ENCODE assay signal across 16 cellular contexts in genomic region chr17:38636054-38636453, GRCh38.
"Had no signal": no experiment of that assay in that cellular context is flagged by ENCODE, and none has a peak within 500 bp of the region (broad histone marks: within the 10 kb centered on the region; RNA-seq: fewer than 3 reads in every experiment).

No MANE protein-coding gene starts in this region.

- H3K9me3 Mint-ChIP-seq: activated CD4-positive, alpha-beta T cell treated with anti-CD3 and anti-CD28 coated beads, Interleukin-2, amount 10 ng/mL, durations not matched to agents 24 days and 14 days; activated naive CD4-positive, alpha-beta T cell treated with anti-CD3 and anti-CD28 coated beads, Interleukin-2, amount 10 ng/mL, durations not matched to agents 7 days and 5 days; central memory CD8-positive, alpha-beta T cell had no signal

- H3K27me3 ChIP-seq: uterus had no signal

- H3K27ac ChIP-seq: esophagus squamous epithelium, left ventricle myocardium inferior, uterus, WERI-Rb-1 had no signal

- H3K4me3 ChIP-seq: esophagus squamous epithelium, left ventricle myocardium inferior, uterus had no signal

- FAIRE-seq: keratinocyte had no signal

- H3K9me3 ChIP-seq: esophagus squamous epithelium, left ventricle myocardium inferior, uterus had no signal

- H3K27ac Mint-ChIP-seq: activated CD4-positive, alpha-beta T cell treated with anti-CD3 and anti-CD28 coated beads, Interleukin-2, amount 10 ng/mL, durations not matched to agents 24 days and 14 days; activated naive CD4-positive, alpha-beta T cell treated with anti-CD3 and anti-CD28 coated beads, Interleukin-2, amount 10 ng/mL, durations not matched to agents 7 days and 5 days; memory B cell; nephron progenitor cell had no signal

- DNase-seq: activated CD4-positive, alpha-beta T cell treated with anti-CD3 and anti-CD28 coated beads, Interleukin-2, amount 10 ng/mL, durations not matched to agents 24 days and 14 days; activated CD8-positive, alpha-beta memory T cell treated with anti-CD3 and anti-CD28 coated beads for 24 hours; activated naive CD4-positive, alpha-beta T cell treated with anti-CD3 and anti-CD28 coated beads, Interleukin-2, amount 10 ng/mL, durations not matched to agents 7 days and 5 days; dermis blood vessel endothelial cell; esophagus squamous epithelium; foreskin fibroblast; left ventricle myocardium inferior; nephron progenitor cell; stimulated activated CD4-positive, alpha-beta T cell treated with anti-CD3 and anti-CD28 coated beads, Interleukin-2, amount 100 ng/mL, for 48 hours; stimulated activated naive CD4-positive, alpha-beta T cell treated with Interleukin-2 at 50 U/mL for 16 hours; T-helper 9 cell; uterus; WERI-Rb-1 had no signal

- H3K4me1 ChIP-seq: esophagus squamous epithelium, left ventricle myocardium inferior, uterus had no signal

- H3K36me3 ChIP-seq: esophagus squamous epithelium, left ventricle myocardium inferior, uterus, WERI-Rb-1 had no signal

- H3K4me1 Mint-ChIP-seq: activated CD4-positive, alpha-beta T cell treated with anti-CD3 and anti-CD28 coated beads, Interleukin-2, amount 10 ng/mL, durations not matched to agents 24 days and 14 days; activated naive CD4-positive, alpha-beta T cell treated with anti-CD3 and anti-CD28 coated beads, Interleukin-2, amount 10 ng/mL, durations not matched to agents 7 days and 5 days; central memory CD8-positive, alpha-beta T cell; memory B cell had no signal

- H3K36me3 Mint-ChIP-seq: activated naive CD4-positive, alpha-beta T cell treated with anti-CD3 and anti-CD28 coated beads, Interleukin-2, amount 10 ng/mL, durations not matched to agents 7 days and 5 days had no signal

- H3K4me3 Mint-ChIP-seq: activated CD4-positive, alpha-beta T cell treated with anti-CD3 and anti-CD28 coated beads, Interleukin-2, amount 10 ng/mL, durations not matched to agents 24 days and 14 days; activated naive CD4-positive, alpha-beta T cell treated with anti-CD3 and anti-CD28 coated beads, Interleukin-2, amount 10 ng/mL, durations not matched to agents 7 days and 5 days; central memory CD8-positive, alpha-beta T cell; memory B cell; nephron progenitor cell had no signal
